In genomic region chr6:54428437-54428836, GRCh38 we compare ENCODE assay signal across 12 cellular contexts.
A peak's percentile ranks its signal among the peaks of the same experiment; 100 is the strongest.
DNase-seq lines count a peak whose midpoint lies in the region; ATAC-seq lines count a peak whose summit lies in the region.
"Had no signal": no experiment of that assay in that cellular context is flagged by ENCODE, and none has a peak within 500 bp of the region (broad histone marks: within the 10 kb centered on the region; RNA-seq: fewer than 3 reads in every experiment).

No MANE protein-coding gene starts in this region.

- ATAC-seq in GM18909 (IDR thresholded peaks at IDR 0.05; ENCODE audit: poor library complexity, unreplicated experiment) (peak; percentile 89), GM21737 (IDR thresholded peaks at IDR 0.05; ENCODE audit: unreplicated experiment) (peak; percentile 88), HG03135 (IDR thresholded peaks at IDR 0.05; ENCODE audit: unreplicated experiment) (peak; percentile 94)
- ATAC-seq: naive thymus-derived CD4-positive, alpha-beta T cell had no signal

- DNase-seq in kidney glomerular epithelial cell (lab: John Stamatoyannopoulos, UW) (peak; percentile 79), NCI-H69 (lab: John Stamatoyannopoulos, UW) (no peak), dermis blood vessel endothelial cell (no peak), SW480 (ENCODE audit: low spot score) (no peak)
- DNase-seq in activated CD4-positive, alpha-beta T cell treated with anti-CD3 and anti-CD28 coated beads, Interleukin-2, amount 50 U/mL, for 1 hour = no peak
- DNase-seq: activated CD4-positive, alpha-beta T cell treated with anti-CD3 and anti-CD28 coated beads, Interleukin-2, amount 10 ng/mL, durations not matched to agents 24 days and 14 days; effector CD8-positive, alpha-beta T cell; naive thymus-derived CD4-positive, alpha-beta T cell; stimulated activated naive CD4-positive, alpha-beta T cell treated with Interleukin-2 at 50 U/mL for 16 hours had no signal
